In genomic region chr14:70942342-70942706, GRCh38 we compare ENCODE assay signal across 25 cellular contexts. TPM values are rescaled to one million over a fixed set of nuclear protein-coding genes. Genes with fewer than 3 reads are reported as not detected.
DNase-seq lines count a peak whose midpoint lies in the region; ATAC-seq lines count a peak whose summit lies in the region.
"Had no signal": no experiment of that assay in that cellular context is flagged by ENCODE, and none has a peak within 500 bp of the region (broad histone marks: within the 10 kb centered on the region; RNA-seq: fewer than 3 reads in every experiment).

No MANE protein-coding gene starts in this region.

- peak overlapping the region; percentile 8 for H3K27ac Mint-ChIP-seq in activated CD4-positive, alpha-beta T cell treated with anti-CD3 and anti-CD28 coated beads for 36 hours
- peak overlapping the region; percentile 70 for H3K27ac Mint-ChIP-seq in activated T-helper 1 cell treated with anti-CD3 and anti-CD28 coated beads, Interleukin-12 subunit alpha, Interleukin-12 subunit beta, Interleukin-2, Interleukin-4 antibody, amounts not matched to agents 30 ng/mL and 10 ng/mL and 1 ng/mL, durations not matched to agents 14 hours and 24 hours and 36 hours
- H3K27ac Mint-ChIP-seq in immature natural killer cell = peak overlapping the region; percentile 69 to 95 (median 83)
- H3K27ac Mint-ChIP-seq: neural progenitor cell, type B pancreatic cell had no signal

- intact Hi-C loops in activated CD4-positive, alpha-beta T cell treated with anti-CD3 and anti-CD28 coated beads for 36 hours (cut with DNase I, micrococcal nuclease) = no loop called here
- intact Hi-C loops in activated T-helper 1 cell treated with anti-CD3 and anti-CD28 coated beads, Interleukin-12 subunit alpha, Interleukin-12 subunit beta, Interleukin-2, Interleukin-4 antibody, amounts not matched to agents 30 ng/mL and 10 ng/mL and 1 ng/mL, durations not matched to agents 14 hours and 24 hours and 36 hours (cut with micrococcal nuclease) = no loop called here

- CTCF ChIA-PET in activated CD4-positive, alpha-beta T cell treated with anti-CD3 and anti-CD28 coated beads for 36 hours (lab: Charles Lee) = interaction anchor here (0.9 to 3.0 kb wide), 7 partner anchors 10 to 124 kb away, joined by 3 to 12 read pairs (median 5); no protein-coding TSS in a partner anchor

- H3K36me3 ChIP-seq in BLaER1 = peaks cover 61% of the 10 kb centered on the region

- peaks cover 47% of the 10 kb centered on the region for H3K9me3 Mint-ChIP-seq in activated CD4-positive, alpha-beta T cell treated with anti-CD3 and anti-CD28 coated beads for 36 hours (ENCODE audit: low read depth)
- H3K9me3 Mint-ChIP-seq in activated T-helper 1 cell treated with anti-CD3 and anti-CD28 coated beads, Interleukin-12 subunit alpha, Interleukin-12 subunit beta, Interleukin-2, Interleukin-4 antibody, amounts not matched to agents 30 ng/mL and 10 ng/mL and 1 ng/mL, durations not matched to agents 14 hours and 24 hours and 36 hours = peaks cover 75% of the 10 kb centered on the region
- peaks cover 6 to 25% (median 16%) of the 10 kb centered on the region in 6 donors for H3K9me3 Mint-ChIP-seq in immature natural killer cell

- POLR2A ChIA-PET in activated CD4-positive, alpha-beta T cell treated with anti-CD3 and anti-CD28 coated beads for 36 hours (lab: Charles Lee) = interaction anchor here (0.7 kb wide), 1 partner anchor 650 kb away, joined by 3 read pairs; no protein-coding TSS in a partner anchor

- DNase-seq in activated CD4-positive, alpha-beta T cell treated with anti-CD3 and anti-CD28 coated beads for 36 hours = no peak
- no peak for DNase-seq in activated CD4-positive, alpha-beta T cell treated with anti-CD3 and anti-CD28 coated beads for 48 hours
- no peak for DNase-seq in activated T-helper 1 cell treated with anti-CD3 and anti-CD28 coated beads, Interleukin-12 subunit alpha, Interleukin-12 subunit beta, Interleukin-2, Interleukin-4 antibody, amounts not matched to agents 30 ng/mL and 10 ng/mL and 1 ng/mL, durations not matched to agents 14 hours and 24 hours and 36 hours (ENCODE audit: low spot score)
- DNase-seq in immature natural killer cell (no peak), NCI-H1105 treated with DMSO at 0.1 percent for 48 hours (lab: John Stamatoyannopoulos, UW) (no peak)
- DNase-seq in stimulated activated naive CD4-positive, alpha-beta T cell treated with Interleukin-2 at 50 U/mL for 16 hours (lab: John Stamatoyannopoulos, UW) = no peak
- DNase-seq: AML-193; Caco-2; cerebellar nuclear complex; DMS79; erythroblast; GOT3; KBM-7; NCI-H1436 treated with DMSO at 0.1 percent for 48 hours; NCI-H2107; NCI-H446 treated with DMSO at 0.1 percent for 48 hours; OCI-M1; stimulated activated CD4-positive, alpha-beta T cell treated with anti-CD3 and anti-CD28 coated beads, Interleukin-12 subunit alpha, Interleukin-12 subunit beta, amount 100 ng/mL, for 4 hours had no signal

- no peaks in the 10 kb centered on the region for H3K27me3 ChIP-seq in BLaER1
- H3K27me3 ChIP-seq: neural progenitor cell, right lobe of liver had no signal

- H3K9me3 ChIP-seq in BLaER1 = peaks cover 77% of the 10 kb centered on the region

- peaks cover 64% of the 10 kb centered on the region for H3K4me1 Mint-ChIP-seq in activated CD4-positive, alpha-beta T cell treated with anti-CD3 and anti-CD28 coated beads for 36 hours
- peaks cover 56% of the 10 kb centered on the region for H3K4me1 Mint-ChIP-seq in activated T-helper 1 cell treated with anti-CD3 and anti-CD28 coated beads, Interleukin-12 subunit alpha, Interleukin-12 subunit beta, Interleukin-2, Interleukin-4 antibody, amounts not matched to agents 30 ng/mL and 10 ng/mL and 1 ng/mL, durations not matched to agents 14 hours and 24 hours and 36 hours (ENCODE audit: low read depth)
- peaks cover 75 to 81% of the 10 kb centered on the region in 2 donors for H3K4me1 Mint-ChIP-seq in immature natural killer cell
- H3K4me1 Mint-ChIP-seq: neural progenitor cell had no signal

- H3K4me3 Mint-ChIP-seq in activated CD4-positive, alpha-beta T cell treated with anti-CD3 and anti-CD28 coated beads for 36 hours = no peak overlapping the region
- no peak overlapping the region for H3K4me3 Mint-ChIP-seq in activated T-helper 1 cell treated with anti-CD3 and anti-CD28 coated beads, Interleukin-12 subunit alpha, Interleukin-12 subunit beta, Interleukin-2, Interleukin-4 antibody, amounts not matched to agents 30 ng/mL and 10 ng/mL and 1 ng/mL, durations not matched to agents 14 hours and 24 hours and 36 hours
- peak overlapping the region; percentile 24 to 71 (median 38) for H3K4me3 Mint-ChIP-seq in immature natural killer cell
- H3K4me3 Mint-ChIP-seq: neural progenitor cell, type B pancreatic cell had no signal

- H3K4me2 ChIP-seq in BLaER1 = no peak overlapping the region
- H3K4me2 ChIP-seq: neural progenitor cell had no signal

- H3K27ac ChIP-seq in BLaER1 = no peak overlapping the region
- H3K27ac ChIP-seq: neural progenitor cell, right lobe of liver had no signal

- ATAC-seq in activated CD4-positive, alpha-beta T cell treated with anti-CD3 and anti-CD28 coated beads for 36 hours = no peak
- no peak for ATAC-seq in HG03378 (IDR thresholded peaks at IDR 0.05; ENCODE audit: unreplicated experiment)
- ATAC-seq: mucosa of descending colon, right lobe of liver had no signal

- no peaks in the 10 kb centered on the region for H3K4me1 ChIP-seq in BLaER1
- H3K4me1 ChIP-seq: Caco-2, neural progenitor cell, right lobe of liver had no signal

- H3K36me3 Mint-ChIP-seq in activated CD4-positive, alpha-beta T cell treated with anti-CD3 and anti-CD28 coated beads for 36 hours (ENCODE audit: low read depth) = peaks cover 81% of the 10 kb centered on the region
- H3K36me3 Mint-ChIP-seq in activated T-helper 1 cell treated with anti-CD3 and anti-CD28 coated beads, Interleukin-12 subunit alpha, Interleukin-12 subunit beta, Interleukin-2, Interleukin-4 antibody, amounts not matched to agents 30 ng/mL and 10 ng/mL and 1 ng/mL, durations not matched to agents 14 hours and 24 hours and 36 hours (ENCODE audit: low read depth) = peaks cover 71% of the 10 kb centered on the region
- peaks cover 26 to 32% (median 29%) of the 10 kb centered on the region in 3 donors for H3K36me3 Mint-ChIP-seq in immature natural killer cell

- H3K27me3 Mint-ChIP-seq in activated CD4-positive, alpha-beta T cell treated with anti-CD3 and anti-CD28 coated beads for 36 hours = no peaks in the 10 kb centered on the region
- H3K27me3 Mint-ChIP-seq in activated T-helper 1 cell treated with anti-CD3 and anti-CD28 coated beads, Interleukin-12 subunit alpha, Interleukin-12 subunit beta, Interleukin-2, Interleukin-4 antibody, amounts not matched to agents 30 ng/mL and 10 ng/mL and 1 ng/mL, durations not matched to agents 14 hours and 24 hours and 36 hours (ENCODE audit: insufficient read depth) = no peaks in the 10 kb centered on the region
- peaks cover 0 to 5% (median 0%) of the 10 kb centered on the region in 3 donors for H3K27me3 Mint-ChIP-seq in immature natural killer cell (ENCODE audit: low read depth in 3 of 3)
- H3K27me3 Mint-ChIP-seq: type B pancreatic cell had no signal

- H3K9ac ChIP-seq in BLaER1 = no peak overlapping the region
- H3K9ac ChIP-seq: neural progenitor cell had no signal

- H4K20me1 ChIP-seq in BLaER1 = peaks cover 5% of the 10 kb centered on the region; the same call in 1 of the 2 replicates

- H3K4me3 ChIP-seq in BLaER1 = peak overlapping the region; percentile 3; the same call in 1 of the 2 replicates
- H3K4me3 ChIP-seq: lung, mucosa of descending colon, neural progenitor cell, right lobe of liver had no signal

RNA-seq across cellular contexts. Expression of gene PCNX1, which starts 35.1 kb away (rescaled TPM):
- total RNA-seq in activated CD4-positive, alpha-beta T cell treated with anti-CD3 and anti-CD28 coated beads for 36 hours = 10 to 100 TPM; 38.4 to 57.9 TPM
- total RNA-seq in activated T-helper 1 cell treated with anti-CD3 and anti-CD28 coated beads, Interleukin-12 subunit alpha, Interleukin-12 subunit beta, Interleukin-2, Interleukin-4 antibody, amounts not matched to agents 30 ng/mL and 10 ng/mL and 1 ng/mL, durations not matched to agents 14 hours and 24 hours and 36 hours = 37.9 and 42.7 TPM in 2 replicates
- polyA plus RNA-seq in immature natural killer cell = 10 to 100 TPM in 1 of 3 donors, 1 to 10 TPM in 2; 4.6 to 17.2 (median 4.6) TPM

Comparison
In these comparisons a context has a peak if more than half of its experiments do, and no peak if none do; other contexts are left out.
1. H3K27ac Mint-ChIP-seq: peak in every context shown above with its lines; median percentile 83 in immature natural killer cell; 70 in activated T-helper 1 cell treated with anti-CD3 and anti-CD28 coated beads, Interleukin-12 subunit alpha, Interleukin-12 subunit beta, Interleukin-2, Interleukin-4 antibody, amounts not matched to agents 30 ng/mL and 10 ng/mL and 1 ng/mL, durations not matched to agents 14 hours and 24 hours and 36 hours; 8 in activated CD4-positive, alpha-beta T cell treated with anti-CD3 and anti-CD28 coated beads for 36 hours.
2. H3K4me3 Mint-ChIP-seq: peak in immature natural killer cell (5 of 5); none in activated CD4-positive, alpha-beta T cell treated with anti-CD3 and anti-CD28 coated beads for 36 hours (single experiment) and activated T-helper 1 cell treated with anti-CD3 and anti-CD28 coated beads, Interleukin-12 subunit alpha, Interleukin-12 subunit beta, Interleukin-2, Interleukin-4 antibody, amounts not matched to agents 30 ng/mL and 10 ng/mL and 1 ng/mL, durations not matched to agents 14 hours and 24 hours and 36 hours (single experiment).